In genomic region chr10:61669161-61669755, GRCh38 we compare ENCODE assay signal across 29 cellular contexts. TPM values are rescaled to one million over a fixed set of nuclear protein-coding genes. Genes with fewer than 3 reads are reported as not detected.
DNase-seq lines count a peak whose midpoint lies in the region; ATAC-seq, FAIRE-seq and TF ChIP-seq lines count a peak whose summit lies in the region.
"Had no signal": no experiment of that assay in that cellular context is flagged by ENCODE, and none has a peak within 500 bp of the region (broad histone marks: within the 10 kb centered on the region; RNA-seq: fewer than 3 reads in every experiment).

No MANE protein-coding gene starts in this region.

- ATAC-seq in IMR-90 (ENCODE audit: low read depth) (0 out of 2 replicates have a peak, but pooled peaks have one; percentile 24), K562 (no peak), GM19463 (IDR thresholded peaks at IDR 0.05; ENCODE audit: unreplicated experiment) (no peak)
- ATAC-seq: activated naive CD4-positive, alpha-beta T cell treated with anti-CD3 and anti-CD28 coated beads, Interleukin-2, amount 50 U/mL, for 72 hours; GM23338; naive thymus-derived CD8-positive, alpha-beta T cell; T-cell had no signal

- no peaks in the 10 kb centered on the region for H3K4me1 ChIP-seq in IMR-90 (ENCODE audit: control insufficient read depth, insufficient read depth, low read length)
- peaks cover 0 to 5% of the 10 kb centered on the region in 2 experiments; a peak in 1 of 5 replicates for H3K4me1 ChIP-seq in K562 (replicated peaks in 1 of 2; ENCODE audit: control insufficient read depth in 2 of 2, insufficient read depth in 2 of 2, low read length in 2 of 2)
- H3K4me1 ChIP-seq in hepatocyte (ENCODE audit: insufficient read depth): peaks cover 3% of the 10 kb centered on the region
- H3K4me1 ChIP-seq in left ventricle myocardium inferior: no peaks in the 10 kb centered on the region

- H3K27me3 Mint-ChIP-seq in activated CD4-positive, alpha-beta T cell treated with anti-CD3 and anti-CD28 coated beads, Interleukin-2, amount 10 ng/mL, durations not matched to agents 24 days and 14 days: peaks cover 10% of the 10 kb centered on the region

- H2BK120ac ChIP-seq in IMR-90 (ENCODE audit: low read depth, low read length): no peak overlapping the region

- intact Hi-C loops in IMR-90 (cut with micrococcal nuclease): no loop called here
- intact Hi-C loops in K562 (cut with micrococcal nuclease): loop anchor here (5.0 kb wide), 1 partner anchor 168 kb away; no protein-coding TSS in a partner anchor
- intact Hi-C loops in activated CD4-positive, alpha-beta T cell treated with anti-CD3 and anti-CD28 coated beads, Interleukin-2, amount 10 ng/mL, durations not matched to agents 24 days and 14 days (cut with micrococcal nuclease): no loop called here
- intact Hi-C loops in left ventricle myocardium inferior (cut with micrococcal nuclease): no loop called here

- CTCF ChIA-PET in IMR-90 (lab: Yijun Ruan, JAX): interaction anchor here (0.5 kb wide), 1 partner anchor 80 kb away, joined by 3 read pairs; no protein-coding TSS in a partner anchor
- CTCF ChIA-PET in K562 (lab: Yijun Ruan, JAX; ENCODE audit: low intra/inter-chr PET ratio): no interaction called here

- no peak overlapping the region for H3K4ac ChIP-seq in IMR-90 (ENCODE audit: low read depth, low read length)

- no peaks in the 10 kb centered on the region for H3K79me1 ChIP-seq in IMR-90 (ENCODE audit: low read depth in 1 of 2, low read length in 2 of 2)

- FAIRE-seq in K562 (lab: Jason Lieb, UNC): no peak
- FAIRE-seq: GM12891, keratinocyte had no signal

- dilution Hi-C loops in IMR-90 (cut with HindIII; ENCODE audit: low sequenced_read_pairs, unreplicated experiment): no loop called here

- H2AK5ac ChIP-seq in IMR-90 (ENCODE audit: low read depth, low read length): no peak overlapping the region

- H3K4me2 ChIP-seq in IMR-90 (ENCODE audit: low read depth, low read length): no peak overlapping the region
- no peak overlapping the region for H3K4me2 ChIP-seq in K562 (ENCODE audit: insufficient read depth, low read length)
- H3K4me2 ChIP-seq in hepatocyte: no peak overlapping the region
- H3K4me2 ChIP-seq: GM23338 had no signal

- H3K18ac ChIP-seq in IMR-90 (ENCODE audit: low read depth, low read length): no peak overlapping the region

- H4K8ac ChIP-seq in IMR-90 (ENCODE audit: low read depth in 2 of 2, low read length in 2 of 2): no peak overlapping the region

- no peak overlapping the region for H2AFZ ChIP-seq in IMR-90 (replicated peaks; ENCODE audit: low read length, poor library complexity)
- H2AFZ ChIP-seq in K562 (ENCODE audit: low read depth, low read length): no peak overlapping the region
- H2AFZ ChIP-seq in hepatocyte: no peak overlapping the region
- H2AFZ ChIP-seq: GM23338 had no signal

- H3K14ac ChIP-seq in IMR-90 (replicated peaks; ENCODE audit: low read depth, low read length): no peak overlapping the region

- no peak overlapping the region for H3K27ac ChIP-seq in IMR-90 (ENCODE audit: insufficient read depth, low read length)
- H3K27ac ChIP-seq in K562 (ENCODE audit: extremely low read depth, low read depth, low read length): no peak overlapping the region
- no peak overlapping the region for H3K27ac ChIP-seq in hepatocyte
- no peak overlapping the region for H3K27ac ChIP-seq in left ventricle myocardium inferior (replicated peaks)
- H3K27ac ChIP-seq: SJCRH30 had no signal

- H4K91ac ChIP-seq in IMR-90 (ENCODE audit: insufficient read depth, low read depth, low read length): no peak overlapping the region

- no peak overlapping the region for H2BK5ac ChIP-seq in IMR-90 (ENCODE audit: low read depth, low read length, poor library complexity, severe bottlenecking)

- no peak overlapping the region for H2BK15ac ChIP-seq in IMR-90 (ENCODE audit: low read depth, low read length)

- TF ChIP-seq CTCF in AG09319 (IDR thresholded peaks at IDR 0.05; ENCODE audit: low read depth, low read length): peak; percentile 24
- no peak for TF ChIP-seq CTCF in IMR-90 (conservative IDR thresholded peaks at IDR 0.05; ENCODE audit: low read depth, low read length)
- TF ChIP-seq CTCF in K562 (IDR thresholded peaks at IDR 0.05 in 2 of 3, conservative IDR thresholded peaks at IDR 0.05 in 1 of 3; ENCODE audit: insufficient read depth in 2 of 3, low read depth in 1 of 3, low read length in 3 of 3): no peak
- peak; percentile 13 for TF ChIP-seq CTCF in hepatocyte (IDR thresholded peaks at IDR 0.05; ENCODE audit: poor library complexity)
- no peak for TF ChIP-seq CTCF in left ventricle myocardium inferior (IDR thresholded peaks at IDR 0.05; ENCODE audit: borderline replicate concordance)

- no peak overlapping the region for H4K5ac ChIP-seq in IMR-90 (ENCODE audit: low read depth, low read length)

- TF ChIP-seq EP300 in K562 (IDR thresholded peaks at IDR 0.05; ENCODE audit: low read length): no peak

- no peak overlapping the region for H3K4me3 Mint-ChIP-seq in activated CD4-positive, alpha-beta T cell treated with anti-CD3 and anti-CD28 coated beads, Interleukin-2, amount 10 ng/mL, durations not matched to agents 24 days and 14 days
- H3K4me3 Mint-ChIP-seq: activated CD4-positive, alpha-beta memory T cell treated with anti-CD3 and anti-CD28 coated beads for 36 hours; activated T-helper 1 cell treated with anti-CD3 and anti-CD28 coated beads, Interleukin-12 subunit alpha, Interleukin-12 subunit beta, Interleukin-2, Interleukin-4 antibody, amounts not matched to agents 30 ng/mL and 10 ng/mL and 1 ng/mL, durations not matched to agents 14 hours and 24 hours and 36 hours; CD4-positive, CD25-positive, alpha-beta regulatory T cell; GM23338; IgD-negative memory B cell; naive thymus-derived CD8-positive, alpha-beta T cell; T-cell had no signal

- H3K4me1 Mint-ChIP-seq in activated CD4-positive, alpha-beta T cell treated with anti-CD3 and anti-CD28 coated beads, Interleukin-2, amount 10 ng/mL, durations not matched to agents 24 days and 14 days: no peaks in the 10 kb centered on the region
- H3K4me1 Mint-ChIP-seq: CD4-positive, CD25-positive, alpha-beta regulatory T cell; GM23338; IgD-negative memory B cell; naive thymus-derived CD8-positive, alpha-beta T cell; T-cell had no signal

- H3K9me1 ChIP-seq in IMR-90 (ENCODE audit: insufficient read depth, low read length) (no peaks in the 10 kb centered on the region), K562 (ENCODE audit: control insufficient read depth, insufficient read depth, low read length) (no peaks in the 10 kb centered on the region)

- no peak for TF ChIP-seq POLR2A in IMR-90 (IDR thresholded peaks at IDR 0.05; ENCODE audit: low read depth, low read length)
- no peak for TF ChIP-seq POLR2A in K562 (conservative IDR thresholded peaks at IDR 0.05)

- H4K20me1 ChIP-seq in IMR-90 (ENCODE audit: insufficient read depth, low read length) (no peaks in the 10 kb centered on the region), K562 (replicated peaks; ENCODE audit: control insufficient read depth, insufficient read depth, low read length) (no peaks in the 10 kb centered on the region), hepatocyte (ENCODE audit: insufficient read depth, poor library complexity, severe bottlenecking) (no peaks in the 10 kb centered on the region)

- H3K9me3 Mint-ChIP-seq in activated CD4-positive, alpha-beta T cell treated with anti-CD3 and anti-CD28 coated beads, Interleukin-2, amount 10 ng/mL, durations not matched to agents 24 days and 14 days: no peaks in the 10 kb centered on the region
- H3K9me3 Mint-ChIP-seq: activated CD4-positive, alpha-beta memory T cell treated with anti-CD3 and anti-CD28 coated beads for 36 hours; activated naive CD4-positive, alpha-beta T cell treated with anti-CD3 and anti-CD28 coated beads, Interleukin-2, amount 50 U/mL, for 72 hours; activated T-helper 1 cell treated with anti-CD3 and anti-CD28 coated beads, Interleukin-12 subunit alpha, Interleukin-12 subunit beta, Interleukin-2, Interleukin-4 antibody, amounts not matched to agents 30 ng/mL and 10 ng/mL and 1 ng/mL, durations not matched to agents 14 hours and 24 hours and 36 hours; CD4-positive, CD25-positive, alpha-beta regulatory T cell; GM23338; naive thymus-derived CD8-positive, alpha-beta T cell; T-cell had no signal

- H3K23ac ChIP-seq in IMR-90 (ENCODE audit: low read depth, low read length): no peak overlapping the region

- H3K9me3 ChIP-seq in IMR-90 (ENCODE audit: control insufficient read depth, insufficient read depth, low read length) (no peaks in the 10 kb centered on the region), K562 (replicated peaks; ENCODE audit: control insufficient read depth, insufficient read depth, low read depth, low read length) (no peaks in the 10 kb centered on the region), hepatocyte (ENCODE audit: low read depth) (no peaks in the 10 kb centered on the region), left ventricle myocardium inferior (replicated peaks) (no peaks in the 10 kb centered on the region)
- H3K9me3 ChIP-seq: SJCRH30 had no signal

- BruUV-seq in IMR-90 (replicated peaks; lab: Mats Ljungman, UMichigan): no TSS peak
- no TSS peak for BruUV-seq in K562 (replicated peaks; lab: Mats Ljungman, UMichigan)

- H3K79me2 ChIP-seq in K562 (ENCODE audit: control insufficient read depth, insufficient read depth, low read length) (no peaks in the 10 kb centered on the region), hepatocyte (no peaks in the 10 kb centered on the region)

- H3K36me3 ChIP-seq in IMR-90 (ENCODE audit: control insufficient read depth, insufficient read depth, low read length) (no peaks in the 10 kb centered on the region), K562 (ENCODE audit: control insufficient read depth, insufficient read depth, low read length) (no peaks in the 10 kb centered on the region), hepatocyte (replicated peaks; ENCODE audit: insufficient read depth, low read depth) (no peaks in the 10 kb centered on the region), left ventricle myocardium inferior (no peaks in the 10 kb centered on the region)
- H3K36me3 ChIP-seq: SJCRH30 had no signal

- TF ChIP-seq RAD21 in IMR-90 (IDR thresholded peaks at IDR 0.05; ENCODE audit: low read length) (no peak), K562 (CRISPR knock-in tag; conservative IDR thresholded peaks at IDR 0.05 in 1 of 2, IDR thresholded peaks at IDR 0.05 in 1 of 2) (no peak)

- in situ Hi-C loops in IMR-90 (cut with MboI; ENCODE audit: low sequenced_read_pairs) (no loop called here), K562 (cut with MboI) (no loop called here)

- H3K9ac ChIP-seq in IMR-90 (ENCODE audit: low read depth, low read length) (no peak overlapping the region), K562 (ENCODE audit: insufficient read depth in 1 of 2, low read depth in 2 of 2, low read length in 2 of 2) (no peak overlapping the region)

- POLR2A ChIA-PET in IMR-90 (lab: Charles Lee; ENCODE audit: unreplicated experiment) (no interaction called here), K562 (lab: Yijun Ruan, JAX) (no interaction called here)

- no peak for DNase-seq in AG09319 (ENCODE audit: extremely low read depth, low read depth)
- DNase-seq in IMR-90: peak; percentile 11
- no peak for DNase-seq in K562 (ENCODE audit: extremely low read depth in 1 of 4, low spot score in 3 of 4)
- no peak for DNase-seq in hepatocyte (ENCODE audit: low spot score)
- no peak for DNase-seq in activated gamma-delta T cell treated with Interleukin-2 at 50 U/mL for 16 hours
- DNase-seq in activated CD4-positive, alpha-beta T cell treated with anti-CD3 and anti-CD28 coated beads, Interleukin-2, amount 10 ng/mL, durations not matched to agents 24 days and 14 days: no peak
- no peak for DNase-seq in left ventricle myocardium inferior
- DNase-seq: activated CD4-positive, alpha-beta memory T cell treated with anti-CD3 and anti-CD28 coated beads for 36 hours; activated CD4-positive, CD25-positive, alpha-beta regulatory T cell; activated CD8-positive, alpha-beta memory T cell treated with anti-CD3 and anti-CD28 coated beads, Interleukin-2, amount 50 U/mL, for 4 hours; aorta; CD4-positive, CD25-positive, alpha-beta regulatory T cell; cortex of kidney; EL; midbrain; naive thymus-derived CD8-positive, alpha-beta T cell; NCI-H1105 treated with DMSO at 0.1 percent for 48 hours; NCI-H1930; NCI-H524; occipital lobe; SJCRH30; T-cell had no signal

- no peaks in the 10 kb centered on the region for H3K27me3 ChIP-seq in IMR-90 (ENCODE audit: control insufficient read depth, insufficient read depth, low read length)
- no peaks in the 10 kb centered on the region for H3K27me3 ChIP-seq in K562 (ENCODE audit: control insufficient read depth in 2 of 2, insufficient read depth in 2 of 2, low read length in 2 of 2)
- H3K27me3 ChIP-seq in hepatocyte: no peaks in the 10 kb centered on the region
- no peaks in the 10 kb centered on the region for H3K27me3 ChIP-seq in left ventricle myocardium inferior (ENCODE audit: low read depth)
- H3K27me3 ChIP-seq: SJCRH30 had no signal

- no peak overlapping the region for H3K56ac ChIP-seq in IMR-90 (ENCODE audit: extremely low read depth, insufficient read depth, low read length)

- H2BK20ac ChIP-seq in IMR-90 (ENCODE audit: low read depth, low read length): no peak overlapping the region

- H3K36me3 Mint-ChIP-seq in activated CD4-positive, alpha-beta T cell treated with anti-CD3 and anti-CD28 coated beads, Interleukin-2, amount 10 ng/mL, durations not matched to agents 24 days and 14 days (ENCODE audit: low read depth): no peaks in the 10 kb centered on the region
- H3K36me3 Mint-ChIP-seq: activated CD4-positive, alpha-beta memory T cell treated with anti-CD3 and anti-CD28 coated beads for 36 hours; activated naive CD4-positive, alpha-beta T cell treated with anti-CD3 and anti-CD28 coated beads, Interleukin-2, amount 50 U/mL, for 72 hours; CD4-positive, CD25-positive, alpha-beta regulatory T cell; IgD-negative memory B cell; naive thymus-derived CD8-positive, alpha-beta T cell; T-cell had no signal

- H3K9me2 ChIP-seq in hepatocyte (replicated peaks; ENCODE audit: insufficient read depth): no peaks in the 10 kb centered on the region

- H2AK9ac ChIP-seq in IMR-90 (replicated peaks; ENCODE audit: low read depth, low read length, poor library complexity): no peak overlapping the region

- H3K27ac Mint-ChIP-seq in activated CD4-positive, alpha-beta T cell treated with anti-CD3 and anti-CD28 coated beads, Interleukin-2, amount 10 ng/mL, durations not matched to agents 24 days and 14 days: no peak overlapping the region
- H3K27ac Mint-ChIP-seq: activated CD4-positive, alpha-beta memory T cell treated with anti-CD3 and anti-CD28 coated beads for 36 hours; activated naive CD4-positive, alpha-beta T cell treated with anti-CD3 and anti-CD28 coated beads, Interleukin-2, amount 50 U/mL, for 72 hours; activated T-helper 1 cell treated with anti-CD3 and anti-CD28 coated beads, Interleukin-12 subunit alpha, Interleukin-12 subunit beta, Interleukin-2, Interleukin-4 antibody, amounts not matched to agents 30 ng/mL and 10 ng/mL and 1 ng/mL, durations not matched to agents 14 hours and 24 hours and 36 hours; CD4-positive, CD25-positive, alpha-beta regulatory T cell; GM23338; IgD-negative memory B cell; naive thymus-derived CD8-positive, alpha-beta T cell; T-cell had no signal

- no peak overlapping the region for H3K4me3 ChIP-seq in IMR-90 (ENCODE audit: insufficient read depth, low read depth, low read length)
- H3K4me3 ChIP-seq in K562: no peak overlapping the region
- H3K4me3 ChIP-seq in hepatocyte: no peak overlapping the region
- no peak overlapping the region for H3K4me3 ChIP-seq in left ventricle myocardium inferior
- H3K4me3 ChIP-seq: GM23338, SJCRH30 had no signal

RNA-seq across cellular contexts. Expression of gene CABCOCO1, which starts 6.5 kb away (rescaled TPM):
- total RNA-seq in IMR-90 (2012; rRNA removed): under 0.01 and 0.18 TPM in 2 replicates
- 0.19 and 0.31 TPM in 2 replicates for polyA plus RNA-seq in IMR-90 (2012; rRNA removed)
- not detected in 2 replicates for polyA plus RNA-seq in IMR-90 (2012; cell fraction: cytosol; rRNA removed)
- not detected in 2 replicates for polyA plus RNA-seq in IMR-90 (2012; cell fraction: nucleus; rRNA removed; ENCODE audit: low replicate concordance)
- total RNA-seq in K562 (2011; cell fraction: chromatin; rRNA removed; ENCODE audit: low replicate concordance): not detected in 2 replicates
- total RNA-seq in K562 (2011; cell fraction: nucleolus; rRNA removed): not detected in 2 replicates
- total RNA-seq in K562 (2011; cell fraction: nucleoplasm; rRNA removed): not detected in 2 replicates
- total RNA-seq in K562 (2014; rRNA removed): not detected in 2 replicates
- not detected in 2 replicates for total RNA-seq in K562 (2014; rRNA removed; fragmentation: Illumina TruSeq; extraction: Trizol)
- not detected in 2 replicates for total RNA-seq in K562 (2015; rRNA removed; fragmentation: Illumina TruSeq; extraction: Trizol)
- total RNA-seq in K562 (2021): not detected in 2 replicates
- not detected in 2 replicates for polyA plus RNA-seq in K562 (2011; rRNA removed)
- not detected in 2 replicates for polyA plus RNA-seq in K562 (2011; cell fraction: cytosol; rRNA removed)
- not detected in 2 replicates for polyA plus RNA-seq in K562 (2011; cell fraction: nucleus; rRNA removed)
- not detected in 2 replicates for polyA plus RNA-seq in K562 (2012)
- not detected in 2 replicates for polyA plus RNA-seq in K562 (2014; fragmentation: Illumina TruSeq; extraction: Trizol)
- under 1 TPM in 1 of 2 experiments, not detected in 1; 0.04 TPM for polyA plus RNA-seq in K562 (2014; fragmentation: Nextera tagmentation; extraction: Ambion mirVana)
- not detected in 2 replicates for polyA plus RNA-seq in K562 (2014; rRNA removed)
- not detected in 2 replicates for polyA minus RNA-seq in K562 (2011; rRNA and poly(A)+ RNA removed)
- not detected in 2 replicates for polyA minus RNA-seq in K562 (2011; cell fraction: cytosol; rRNA and poly(A)+ RNA removed)
- 0.22 TPM in 1 of 2 replicates, not detected in the other for polyA minus RNA-seq in K562 (2011; cell fraction: nucleus; rRNA and poly(A)+ RNA removed)
- 0.36 and 1.6 TPM in 2 replicates for total RNA-seq in hepatocyte
- 0.33 and 1.4 TPM in 2 replicates for polyA plus RNA-seq in hepatocyte
- total RNA-seq in activated CD4-positive, alpha-beta T cell treated with anti-CD3 and anti-CD28 coated beads, Interleukin-2, amount 10 ng/mL, durations not matched to agents 24 days and 14 days: not detected in 2 replicates
- not detected for total RNA-seq in left ventricle myocardium inferior
- total RNA-seq: activated CD4-positive, alpha-beta memory T cell treated with anti-CD3 and anti-CD28 coated beads for 36 hours; activated naive CD4-positive, alpha-beta T cell treated with anti-CD3 and anti-CD28 coated beads, Interleukin-2, amount 50 U/mL, for 72 hours; activated T-helper 1 cell treated with anti-CD3 and anti-CD28 coated beads, Interleukin-12 subunit alpha, Interleukin-12 subunit beta, Interleukin-2, Interleukin-4 antibody, amounts not matched to agents 30 ng/mL and 10 ng/mL and 1 ng/mL, durations not matched to agents 14 hours and 24 hours and 36 hours; CD4-positive, CD25-positive, alpha-beta regulatory T cell; GM23338; naive thymus-derived CD8-positive, alpha-beta T cell; SJCRH30; T-cell had no signal
- polyA plus RNA-seq: CD4-positive, CD25-positive, alpha-beta regulatory T cell; GM23338; IgD-negative memory B cell; naive thymus-derived CD8-positive, alpha-beta T cell had no signal

Comparison
In these comparisons a context has a peak if more than half of its experiments do, and no peak if none do; other contexts are left out.
1. CTCF ChIP-seq: peak in AG09319 (single experiment) and hepatocyte (single experiment); none in IMR-90 (single experiment), K562 (0 of 3) and left ventricle myocardium inferior (single experiment).